1 cellular context compared by ENCODE assay signal in genomic region chr11:33723238-33723881, GRCh38.
TF ChIP-seq lines count a peak whose summit lies in the region.

No MANE protein-coding gene starts in this region.

TF ChIP-seq in K562, 482 proteins besides CTCF, POLR2A, EP300 and RAD21 (continued from another document and continues in another):
- no peak for TF ChIP-seq BCLAF1 (IDR thresholded peaks at IDR 0.05; ENCODE audit: borderline replicate concordance in 1 of 2, control insufficient read depth in 1 of 2, low read depth in 2 of 2, low read length in 1 of 2)
- TF ChIP-seq TARDBP (IDR thresholded peaks at IDR 0.05), result no peak
- TF ChIP-seq SIN3A (IDR thresholded peaks at IDR 0.05; ENCODE audit: borderline replicate concordance in 2 of 2, control insufficient read depth in 1 of 2, low read depth in 2 of 2, low read length in 2 of 2), result no peak
- peak; percentile 45 for TF ChIP-seq RBBP5 (IDR thresholded peaks at IDR 0.05; ENCODE audit: borderline replicate concordance, insufficient read depth, low read length, poor library complexity, severe bottlenecking)
- TF ChIP-seq PRMT5 (CRISPR knock-in tag; IDR thresholded peaks at IDR 0.05), result no peak
- no peak for TF ChIP-seq NR1H2 (CRISPR knock-in tag; IDR thresholded peaks at IDR 0.05)
- no peak for TF ChIP-seq ARID3B (CRISPR knock-in tag; IDR thresholded peaks at IDR 0.05; ENCODE audit: borderline replicate concordance)
- no peak for TF ChIP-seq ZBTB9 (CRISPR knock-in tag; IDR thresholded peaks at IDR 0.05)
- TF ChIP-seq ZHX1 (conservative IDR thresholded peaks at IDR 0.05; ENCODE audit: low read length), result no peak
- no peak for TF ChIP-seq PCBP2 (IDR thresholded peaks at IDR 0.05; ENCODE audit: low read depth, low read length, poor library complexity, severe bottlenecking)
- TF ChIP-seq PTTG1 (tag; IDR thresholded peaks at IDR 0.05; ENCODE audit: low read depth), result no peak
- TF ChIP-seq ZNF174 (CRISPR knock-in tag; IDR thresholded peaks at IDR 0.05), result no peak
- TF ChIP-seq CREB1 (IDR thresholded peaks at IDR 0.05), result no peak
- TF ChIP-seq CREB1 (CRISPR knock-in tag; IDR thresholded peaks at IDR 0.05), result no peak
- TF ChIP-seq RBM22 (IDR thresholded peaks at IDR 0.05; ENCODE audit: low read depth, low read length, poor library complexity, severe bottlenecking), result no peak
- TF ChIP-seq COPS2 (conservative IDR thresholded peaks at IDR 0.05), result no peak
- TF ChIP-seq ZNF696 (CRISPR knock-in tag; conservative IDR thresholded peaks at IDR 0.05), result no peak
- no peak for TF ChIP-seq ARID3A (IDR thresholded peaks at IDR 0.05; ENCODE audit: borderline replicate concordance, low read depth, low read length)
- peak; percentile 34 for TF ChIP-seq PRDM10 (IDR thresholded peaks at IDR 0.05; ENCODE audit: partially characterized antibody)
- TF ChIP-seq NFIC (IDR thresholded peaks at IDR 0.05), result no peak
- TF ChIP-seq ILF3 (IDR thresholded peaks at IDR 0.05; ENCODE audit: borderline replicate concordance), result no peak
- TF ChIP-seq ZNF274 (IDR thresholded peaks at IDR 0.05; ENCODE audit: borderline replicate concordance, low read depth, low read length), result no peak
- no peak for TF ChIP-seq CHAMP1 (IDR thresholded peaks at IDR 0.05)
- TF ChIP-seq LEF1 (IDR thresholded peaks at IDR 0.05), result 0 out of 2 replicates have a peak, but pooled peaks have one; percentile 15
- no peak for TF ChIP-seq KLF6 (CRISPR knock-in tag; IDR thresholded peaks at IDR 0.05; ENCODE audit: borderline replicate concordance)
- no peak for TF ChIP-seq KLF1 (tag; IDR thresholded peaks at IDR 0.05)
- no peak for TF ChIP-seq USF2 (CRISPR knock-in tag; IDR thresholded peaks at IDR 0.05)
- TF ChIP-seq IFI16 (CRISPR knock-in tag; IDR thresholded peaks at IDR 0.05), result no peak
- TF ChIP-seq EZH2 (IDR thresholded peaks at IDR 0.05; ENCODE audit: borderline replicate concordance, low read depth, low read length), result no peak
- TF ChIP-seq NKRF (IDR thresholded peaks at IDR 0.05; ENCODE audit: borderline replicate concordance), result no peak
- no peak for TF ChIP-seq ZNF184 (CRISPR knock-in tag; IDR thresholded peaks at IDR 0.05)
- TF ChIP-seq SRSF9 (IDR thresholded peaks at IDR 0.05; ENCODE audit: borderline replicate concordance, low read depth, low read length), result no peak
